In the genomic region with DNA sequence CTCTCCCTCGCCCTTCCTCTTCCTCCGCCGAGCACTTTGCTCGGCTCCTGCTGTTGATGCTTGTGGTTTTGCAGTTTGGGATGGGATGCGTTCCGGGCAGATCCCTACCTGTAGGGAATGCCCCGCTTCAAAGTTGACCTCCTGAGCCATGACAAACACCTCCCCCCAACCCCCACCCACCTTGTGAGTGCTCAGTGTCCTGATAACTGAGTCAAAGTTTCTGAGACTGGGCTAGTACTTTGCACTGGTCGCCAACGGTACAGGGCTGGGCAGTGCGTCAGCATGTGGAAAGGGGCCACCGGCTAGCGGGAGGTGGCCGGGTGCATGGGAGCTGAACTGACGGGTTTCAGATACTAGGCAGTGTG, we compare ENCODE assay signal across 8 cellular contexts. TPM values are rescaled to one million over a fixed set of nuclear protein-coding genes. Genes with fewer than 3 reads are reported as not detected.
A peak's percentile ranks its signal among the peaks of the same experiment; 100 is the strongest.
DNase-seq lines count a peak whose midpoint lies in the region; ATAC-seq and TF ChIP-seq lines count a peak whose summit lies in the region.

No MANE protein-coding gene starts in this region.

- no peaks in the 10 kb centered on the region for H3F3A ChIP-seq in smooth muscle cell (ENCODE audit: low read depth)

- H3K4me1 Mint-ChIP-seq in brain: peaks cover 36% of the 10 kb centered on the region

- H3K4me1 ChIP-seq in smooth muscle cell (ENCODE audit: low read depth): no peaks in the 10 kb centered on the region

- no peaks in the 10 kb centered on the region for H3K9me3 Mint-ChIP-seq in brain

- peak overlapping the region; percentile 88 to 99 (median 98) for H3K4me3 Mint-ChIP-seq in brain

- peaks cover 22% of the 10 kb centered on the region for H3K79me2 ChIP-seq in smooth muscle cell (ENCODE audit: low read depth)

- H3K27ac ChIP-seq in smooth muscle cell (ENCODE audit: low read depth): no peak overlapping the region

- H4K20me1 ChIP-seq in smooth muscle cell (ENCODE audit: low read depth): peaks cover 29% of the 10 kb centered on the region

- ATAC-seq in HG02642 (IDR thresholded peaks at IDR 0.05; ENCODE audit: poor library complexity, unreplicated experiment) (peak; percentile 12), GM18511 (IDR thresholded peaks at IDR 0.05; ENCODE audit: unreplicated experiment) (no peak)

- H2AFZ ChIP-seq in smooth muscle cell (ENCODE audit: low read depth): peak overlapping the region; percentile 98

- H3K36me3 ChIP-seq in smooth muscle cell (ENCODE audit: low read depth): no peaks in the 10 kb centered on the region

- H3K36me3 Mint-ChIP-seq in brain: peaks cover 4% of the 10 kb centered on the region

- H3K9me3 ChIP-seq in smooth muscle cell (replicated peaks; ENCODE audit: low read depth): no peaks in the 10 kb centered on the region

- peak overlapping the region; percentile 76 for H3K9ac ChIP-seq in smooth muscle cell (ENCODE audit: low read depth)

- peak overlapping the region; percentile 87 for H3K4me2 ChIP-seq in smooth muscle cell

- no peaks in the 10 kb centered on the region for H3K27me3 ChIP-seq in smooth muscle cell (ENCODE audit: low read depth)

- H3K27me3 Mint-ChIP-seq in brain: peaks cover 5% of the 10 kb centered on the region

- H3K27ac Mint-ChIP-seq in brain: peak overlapping the region; percentile 89 to 95 (median 93)

- DNase-seq in NCI-H1417 (lab: John Stamatoyannopoulos, UW) (peak in 2 of 3 experiments; percentile 55 to 59), NCI-H1417 treated with DMSO at 0.1 percent for 48 hours (lab: John Stamatoyannopoulos, UW) (no peak), RPMI7951 (ENCODE audit: low read depth) (peak; percentile 44), iPS-NIHi7 (ENCODE audit: extremely low spot score) (peak; percentile 45), smooth muscle cell (lab: John Stamatoyannopoulos, UW; ENCODE audit: unreplicated experiment) (no peak)

- WGBS in smooth muscle cell (ENCODE audit: low lambda C conversion rate): 1% methylated on average over 14 of the region's 14 CpGs

- peak overlapping the region; percentile 95 for H3K4me3 ChIP-seq in smooth muscle cell

- no peak for TF ChIP-seq CTCF in brain (conservative IDR thresholded peaks at IDR 0.05)
- no peak for TF ChIP-seq CTCF in smooth muscle cell (IDR thresholded peaks at IDR 0.05; ENCODE audit: borderline replicate concordance, insufficient read depth, poor library complexity, severe bottlenecking)

RNA-seq across cellular contexts. Expression of a gene that starts 0.8 kb away (rescaled TPM):
- 13.5 and 17.2 TPM in 2 replicates for total RNA-seq in RPMI7951 (2014; rRNA removed; shearing (Covaris generic))
- 17.1 TPM for polyA plus RNA-seq in brain (ENCODE audit: insufficient read depth, low read depth, low replicate concordance)
- 24.7 and 35.3 TPM in 2 replicates for total RNA-seq in smooth muscle cell
- 4.8 and 10.0 TPM in 2 replicates for polyA plus RNA-seq in smooth muscle cell

Comparison
In these comparisons a context has a peak if more than half of its experiments do, and no peak if none do; other contexts are left out.
1. DNase-seq: peak in NCI-H1417 (2 of 3), RPMI7951 (single experiment) and iPS-NIHi7 (single experiment); none in NCI-H1417 treated with DMSO at 0.1 percent for 48 hours (single experiment) and smooth muscle cell (single experiment).